1 cellular context compared by ENCODE assay signal in the genomic region with DNA sequence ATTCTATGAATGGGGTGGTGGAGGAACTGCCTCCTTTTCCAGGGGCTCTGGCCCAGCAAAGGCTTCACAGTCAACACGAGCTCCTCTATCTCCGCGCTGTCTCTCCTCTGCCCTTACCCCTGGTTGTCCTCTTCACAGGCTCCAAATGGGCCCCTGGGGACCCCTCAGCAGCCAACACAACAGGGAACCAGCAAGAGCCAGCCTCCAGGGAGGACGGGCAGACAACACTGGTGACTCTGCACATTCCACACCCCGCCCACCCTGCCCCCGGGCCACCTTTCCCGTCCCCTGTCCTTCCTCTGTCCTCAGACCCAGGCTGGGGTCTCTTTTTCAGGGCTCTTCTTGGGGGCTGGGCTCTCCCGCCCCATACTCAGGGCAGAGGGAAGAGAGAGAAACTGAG.
TF ChIP-seq lines count a peak whose summit lies in the region.

No MANE protein-coding gene starts in this region.

TF ChIP-seq in IMR-90, 13 proteins besides CTCF, POLR2A, EP300 and RAD21:
- TF ChIP-seq, protein P1, sequence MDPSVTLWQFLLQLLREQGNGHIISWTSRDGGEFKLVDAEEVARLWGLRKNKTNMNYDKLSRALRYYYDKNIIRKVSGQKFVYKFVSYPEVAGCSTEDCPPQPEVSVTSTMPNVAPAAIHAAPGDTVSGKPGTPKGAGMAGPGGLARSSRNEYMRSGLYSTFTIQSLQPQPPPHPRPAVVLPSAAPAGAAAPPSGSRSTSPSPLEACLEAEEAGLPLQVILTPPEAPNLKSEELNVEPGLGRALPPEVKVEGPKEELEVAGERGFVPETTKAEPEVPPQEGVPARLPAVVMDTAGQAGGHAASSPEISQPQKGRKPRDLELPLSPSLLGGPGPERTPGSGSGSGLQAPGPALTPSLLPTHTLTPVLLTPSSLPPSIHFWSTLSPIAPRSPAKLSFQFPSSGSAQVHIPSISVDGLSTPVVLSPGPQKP (IDR thresholded peaks at IDR 0.05; ENCODE audit: borderline replicate concordance, low read depth, low read length), result no peak
- no peak for TF ChIP-seq MXI1 (IDR thresholded peaks at IDR 0.05; ENCODE audit: borderline replicate concordance, low read depth, low read length)
- no peak for TF ChIP-seq BHLHE40 (IDR thresholded peaks at IDR 0.05; ENCODE audit: low read depth, low read length)
- no peak for TF ChIP-seq CEBPB (IDR thresholded peaks at IDR 0.05; ENCODE audit: low read depth, low read length)
- TF ChIP-seq, protein P2, sequence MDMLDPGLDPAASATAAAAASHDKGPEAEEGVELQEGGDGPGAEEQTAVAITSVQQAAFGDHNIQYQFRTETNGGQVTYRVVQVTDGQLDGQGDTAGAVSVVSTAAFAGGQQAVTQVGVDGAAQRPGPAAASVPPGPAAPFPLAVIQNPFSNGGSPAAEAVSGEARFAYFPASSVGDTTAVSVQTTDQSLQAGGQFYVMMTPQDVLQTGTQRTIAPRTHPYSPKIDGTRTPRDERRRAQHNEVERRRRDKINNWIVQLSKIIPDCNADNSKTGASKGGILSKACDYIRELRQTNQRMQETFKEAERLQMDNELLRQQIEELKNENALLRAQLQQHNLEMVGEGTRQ (IDR thresholded peaks at IDR 0.05; ENCODE audit: low read depth, low read length), result no peak
- no peak for TF ChIP-seq RCOR1 (IDR thresholded peaks at IDR 0.05; ENCODE audit: insufficient replicate concordance, low read length)
- TF ChIP-seq SMC3 (IDR thresholded peaks at IDR 0.05; ENCODE audit: low read depth, low read length), result no peak
- no peak for TF ChIP-seq RFX5 (IDR thresholded peaks at IDR 0.05; ENCODE audit: low read depth, low read length)
- TF ChIP-seq CHD1 (IDR thresholded peaks at IDR 0.05; ENCODE audit: low read depth, low read length), result no peak
- TF ChIP-seq FOS (IDR thresholded peaks at IDR 0.05; ENCODE audit: low read depth, low read length), result no peak
- TF ChIP-seq NFE2L2 (IDR thresholded peaks at IDR 0.05; ENCODE audit: low read depth, low read length), result no peak
- no peak for TF ChIP-seq MAFK (IDR thresholded peaks at IDR 0.05; ENCODE audit: low read depth, low read length)
- TF ChIP-seq MAZ (IDR thresholded peaks at IDR 0.05; ENCODE audit: borderline replicate concordance, low read depth, low read length), result no peak
